ENCODE assay signal across 9 cellular contexts in the genomic region with DNA sequence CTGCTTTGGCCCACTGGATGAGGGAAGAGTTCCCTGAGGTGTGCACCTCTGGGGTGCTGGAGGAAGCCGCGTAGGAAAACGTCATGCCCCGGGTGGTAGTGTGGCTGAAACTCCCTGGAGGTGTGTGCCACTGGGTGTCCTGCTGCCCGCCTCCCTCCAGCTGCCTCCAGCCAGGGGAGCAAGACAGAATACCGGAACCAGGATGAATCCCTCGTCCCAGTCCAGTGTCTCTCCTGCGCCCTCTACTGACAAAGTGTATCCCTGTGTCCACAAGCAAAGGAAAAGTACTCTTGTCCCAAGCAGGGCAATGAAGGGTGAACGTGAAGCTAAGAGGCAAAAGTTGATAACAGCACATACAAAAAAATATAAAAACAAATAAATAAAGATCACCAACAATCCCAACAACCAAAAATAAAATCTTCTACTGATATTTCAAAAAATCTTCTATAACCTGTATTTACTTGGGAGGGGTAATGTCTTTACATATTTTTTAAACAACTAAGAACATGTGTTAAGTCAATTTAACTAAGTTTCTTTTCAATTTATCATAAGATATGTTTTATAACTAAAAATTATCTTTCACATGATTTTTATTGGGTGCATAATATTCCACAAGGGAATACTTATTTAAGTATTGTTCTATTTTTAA.
DNase-seq lines count a peak whose midpoint lies in the region; ATAC-seq and TF ChIP-seq lines count a peak whose summit lies in the region.
"Had no signal": no experiment of that assay in that cellular context is flagged by ENCODE, and none has a peak within 500 bp of the region (broad histone marks: within the 10 kb centered on the region; RNA-seq: fewer than 3 reads in every experiment).

No MANE protein-coding gene starts in this region.

- H3K27ac ChIP-seq in mammary epithelial cell (ENCODE audit: insufficient read depth, low read depth, low read length) (no peak overlapping the region), neuronal stem cell (replicated peaks; ENCODE audit: low read length) (no peak overlapping the region)

- no peak overlapping the region for H3K4ac ChIP-seq in neuronal stem cell (ENCODE audit: low read length)

- H2AK5ac ChIP-seq in neuronal stem cell (ENCODE audit: low read depth, low read length), result no peak overlapping the region

- H3K79me2 ChIP-seq in mammary epithelial cell (ENCODE audit: insufficient read depth, low read length), result no peaks in the 10 kb centered on the region

- dilution Hi-C loops in mammary epithelial cell (cut with HindIII; ENCODE audit: low sequenced_read_pairs), result no loop called here

- H2BK5ac ChIP-seq in neuronal stem cell (ENCODE audit: low read length), result no peak overlapping the region

- H3K36me3 Mint-ChIP-seq in nephron progenitor cell (ENCODE audit: low read depth), result peaks cover 7% of the 10 kb centered on the region

- no peak overlapping the region for H3K14ac ChIP-seq in neuronal stem cell (ENCODE audit: low read length)

- no peak overlapping the region for H2BK15ac ChIP-seq in neuronal stem cell (ENCODE audit: low read length)

- ATAC-seq in HG03280 (IDR thresholded peaks at IDR 0.05; ENCODE audit: unreplicated experiment), result no peak
- ATAC-seq in HG02610 (IDR thresholded peaks at IDR 0.05; ENCODE audit: unreplicated experiment), result no peak
- ATAC-seq in GM21723 (IDR thresholded peaks at IDR 0.05; ENCODE audit: unreplicated experiment), result no peak

- H3K9me3 ChIP-seq in MG63 (no peaks in the 10 kb centered on the region), mammary epithelial cell (replicated peaks; ENCODE audit: insufficient read depth, low read length) (no peaks in the 10 kb centered on the region), neuronal stem cell (replicated peaks in 1 of 2; ENCODE audit: control insufficient read depth in 2 of 2, insufficient read depth in 1 of 2, low read depth in 1 of 2, low read length in 2 of 2) (peaks cover 0 to 4% of the 10 kb centered on the region in 2 donors)

- no peak overlapping the region for H3K23ac ChIP-seq in neuronal stem cell (ENCODE audit: low read depth, low read length, poor library complexity)

- no peak overlapping the region for H3K4me3 ChIP-seq in MG63
- no peak overlapping the region for H3K4me3 ChIP-seq in mammary epithelial cell (replicated peaks in 1 of 3; ENCODE audit: insufficient read depth in 1 of 3, low read depth in 2 of 3, low read length in 3 of 3)
- peak overlapping the region in 1 of 2 donors; percentile 48 for H3K4me3 ChIP-seq in neuronal stem cell (ENCODE audit: low read length in 2 of 2)

- in situ Hi-C loops in mammary epithelial cell (cut with MboI; ENCODE audit: low sequenced_read_pairs in 2 of 2), result loop anchor here in 1 of 2 donors (25.0 kb wide), 1 partner anchor 286 kb away; no protein-coding TSS in a partner anchor

- H4K20me1 ChIP-seq in mammary epithelial cell (ENCODE audit: insufficient read depth, low read length), result no peaks in the 10 kb centered on the region

- peaks cover 2% of the 10 kb centered on the region for H3K27me3 Mint-ChIP-seq in nephron progenitor cell (ENCODE audit: low read depth, poor library complexity)

- H3K4me2 ChIP-seq in mammary epithelial cell (ENCODE audit: insufficient read depth, low read depth, low read length) (no peak overlapping the region), neuronal stem cell (ENCODE audit: insufficient read depth, low read length, poor library complexity, severe bottlenecking) (no peak overlapping the region)

- H2AFZ ChIP-seq in mammary epithelial cell (ENCODE audit: low read depth, low read length) (no peak overlapping the region), neuronal stem cell (ENCODE audit: low read length) (no peak overlapping the region)

- intact Hi-C loops in mammary epithelial cell (cut with micrococcal nuclease), result loop anchor here (1.0 to 5.0 kb wide), 4 partner anchors 91 to 1139 kb away; no protein-coding TSS in a partner anchor

- H3K27me3 ChIP-seq in MG63 (peaks cover 6% of the 10 kb centered on the region; the same call in 1 of the 2 replicates), mammary epithelial cell (ENCODE audit: insufficient read depth, low read length) (no peaks in the 10 kb centered on the region), neuronal stem cell (ENCODE audit: control insufficient read depth in 3 of 3, insufficient read depth in 3 of 3, low read depth in 1 of 3, low read length in 3 of 3) (no peaks in the 10 kb centered on the region)

- DNase-seq in GM10266 (ENCODE audit: extremely low spot score) (peak; percentile 18), MG63 (peak; percentile 13), mammary epithelial cell (peak; percentile 48), nephron progenitor cell (peak; percentile 16), neuronal stem cell (ENCODE audit: low spot score) (no peak)

- CTCF ChIA-PET in mammary epithelial cell (lab: Charles Lee; ENCODE audit: low non-redundant PET), result interaction anchor here (0.6 to 0.8 kb wide), 2 partner anchors 165 to 255 kb away, joined by 4 read pairs; no protein-coding TSS in a partner anchor

- no peaks in the 10 kb centered on the region for H3K4me1 ChIP-seq in mammary epithelial cell (ENCODE audit: insufficient read depth, low read length)
- H3K4me1 ChIP-seq in neuronal stem cell (ENCODE audit: control insufficient read depth in 2 of 2, insufficient read depth in 1 of 2, low read depth in 1 of 2, low read length in 2 of 2), result no peaks in the 10 kb centered on the region

- no peak overlapping the region for H2BK120ac ChIP-seq in neuronal stem cell (ENCODE audit: low read depth, low read length)

- no peak overlapping the region for H2BK12ac ChIP-seq in neuronal stem cell (ENCODE audit: low read length)

- H3K9me3 Mint-ChIP-seq in nephron progenitor cell, result peaks cover 23% of the 10 kb centered on the region

- no peak overlapping the region for H3K4me3 Mint-ChIP-seq in nephron progenitor cell
- H3K4me3 Mint-ChIP-seq: IgD-negative memory B cell had no signal

- no peak overlapping the region for H3K18ac ChIP-seq in neuronal stem cell (ENCODE audit: low read length)

- H3K79me1 ChIP-seq in neuronal stem cell (ENCODE audit: low read depth, low read length), result no peaks in the 10 kb centered on the region

- H3K36me3 ChIP-seq in MG63 (no peaks in the 10 kb centered on the region), mammary epithelial cell (ENCODE audit: insufficient read depth, low read length) (no peaks in the 10 kb centered on the region), neuronal stem cell (replicated peaks in 1 of 2; ENCODE audit: control insufficient read depth in 2 of 2, insufficient read depth in 2 of 2, low read length in 2 of 2) (no peaks in the 10 kb centered on the region)

- H3K9ac ChIP-seq in mammary epithelial cell (ENCODE audit: insufficient read depth, low read length) (no peak overlapping the region), neuronal stem cell (ENCODE audit: low read depth, low read length, poor library complexity) (no peak overlapping the region)

- no peak overlapping the region for H3K27ac Mint-ChIP-seq in nephron progenitor cell
- H3K27ac Mint-ChIP-seq: IgD-negative memory B cell had no signal

- no peak overlapping the region for H4K91ac ChIP-seq in neuronal stem cell (ENCODE audit: low read depth, low read length, poor library complexity)

- TF ChIP-seq CTCF in GM10266 (IDR thresholded peaks at IDR 0.05; ENCODE audit: control insufficient read depth, insufficient read depth, low read depth, missing control alignments) (peak; percentile 70), mammary epithelial cell (conservative IDR thresholded peaks at IDR 0.05 in 1 of 2, IDR thresholded peaks at IDR 0.05 in 1 of 2; ENCODE audit: extremely low read depth in 1 of 2, insufficient read depth in 1 of 2, low read depth in 1 of 2, low read length in 2 of 2) (peak; percentile 70 to 90), nephron progenitor cell (IDR thresholded peaks at IDR 0.05) (peak; percentile 9)

- no TSS peak for BruUV-seq in mammary epithelial cell (replicated peaks; lab: Mats Ljungman, UMichigan)

- 55% methylated on average over 8 of the region's 9 CpGs for WGBS in mammary epithelial cell (ENCODE audit: low coverage, missing lambda C conversion rate)
- no CpG with 5 or more reads among the region's 9 CpGs for WGBS in neuronal stem cell (ENCODE audit: extremely low coverage in 2 of 2, insufficient read length in 2 of 2, insufficient replicate concordance in 1 of 2), 2 donors

- H3K4me1 Mint-ChIP-seq in nephron progenitor cell, result peaks cover 19% of the 10 kb centered on the region
- H3K4me1 Mint-ChIP-seq: IgD-negative memory B cell had no signal

- H4K8ac ChIP-seq in neuronal stem cell (ENCODE audit: low read depth, low read length), result no peak overlapping the region

Comparison
In these comparisons a context has a peak if more than half of its experiments do, and no peak if none do; other contexts are left out.
1. CTCF ChIP-seq: peak in every context shown above with its lines; median percentile 80 in mammary epithelial cell; 70 in GM10266; 9 in nephron progenitor cell.